16 cellular contexts compared by ENCODE assay signal in genomic region chr12:65308601-65309071, GRCh38. TPM values are rescaled to one million over a fixed set of nuclear protein-coding genes. Genes with fewer than 3 reads are reported as not detected.
DNase-seq lines count a peak whose midpoint lies in the region; ATAC-seq and TF ChIP-seq lines count a peak whose summit lies in the region.
"Had no signal": no experiment of that assay in that cellular context is flagged by ENCODE, and none has a peak within 500 bp of the region (broad histone marks: within the 10 kb centered on the region; RNA-seq: fewer than 3 reads in every experiment).

No MANE protein-coding gene starts in this region.

- no peak overlapping the region for H3K9ac ChIP-seq in BLaER1 treated with 17β-estradiol and CSF1 and Interleukin-3, amounts not matched to agents 10 nM and 100 nM
- peak overlapping the region; percentile 28 for H3K9ac ChIP-seq in Loucy (ENCODE audit: low read depth, low read length, poor library complexity, severe bottlenecking)

- DNase-seq in chondrocyte (ENCODE audit: low spot score): no peak
- no peak for DNase-seq in naive B cell
- DNase-seq in NCI-H1092 (lab: John Stamatoyannopoulos, UW): no peak
- DNase-seq in activated CD4-positive, alpha-beta T cell treated with anti-CD3 and anti-CD28 coated beads, Interleukin-2, amount 50 U/mL, for 1 hour: no peak
- no peak for DNase-seq in hippocampal formation (lab: John Stamatoyannopoulos, UW)
- DNase-seq: activated gamma-delta T cell; body of pancreas; endodermal cell; hypothalamus; left ventricle myocardium superior; NCI-H1930; stimulated activated naive CD8-positive, alpha-beta T cell treated with anti-CD3 and anti-CD28 coated beads, Interleukin-15, amount 100 ng/mL, for 72 hours; WERI-Rb-1 had no signal

- no peak overlapping the region for H2AFZ ChIP-seq in Loucy (ENCODE audit: low read length)

- H3K27me3 Mint-ChIP-seq in chondrocyte (ENCODE audit: low read depth) (no peaks in the 10 kb centered on the region), naive B cell (peaks cover 0 to 12% (median 11%) of the 10 kb centered on the region in 3 donors)

- no peak overlapping the region for H3K4me3 Mint-ChIP-seq in chondrocyte (ENCODE audit: unreplicated experiment)
- peak overlapping the region in 7 of 8 donors; percentile 20 to 82 (median 68) for H3K4me3 Mint-ChIP-seq in naive B cell
- H3K4me3 Mint-ChIP-seq: endodermal cell; stimulated activated naive CD8-positive, alpha-beta T cell treated with anti-CD3 and anti-CD28 coated beads, Interleukin-15, amount 100 ng/mL, for 72 hours had no signal

- no peak overlapping the region for H3K4me3 ChIP-seq in BLaER1 treated with 17β-estradiol and CSF1 and Interleukin-3, amounts not matched to agents 10 nM and 100 nM
- H3K4me3 ChIP-seq in Loucy (ENCODE audit: low read length, poor library complexity, severe bottlenecking): peak overlapping the region; percentile 31
- H3K4me3 ChIP-seq: body of pancreas had no signal

- H4K20me1 ChIP-seq in BLaER1 treated with 17β-estradiol and CSF1 and Interleukin-3, amounts not matched to agents 10 nM and 100 nM: no peaks in the 10 kb centered on the region
- H4K20me1 ChIP-seq in Loucy (ENCODE audit: insufficient read depth, low read length, poor library complexity, severe bottlenecking): peaks cover 39% of the 10 kb centered on the region

- peaks cover 3% of the 10 kb centered on the region; the same call in 1 of the 2 replicates for H3F3A ChIP-seq in Loucy (ENCODE audit: low read depth)

- H3K36me3 Mint-ChIP-seq in chondrocyte (ENCODE audit: low read depth) (peaks cover 5% of the 10 kb centered on the region), naive B cell (no peaks in the 10 kb centered on the region)

- H3K4me2 ChIP-seq in BLaER1 treated with 17β-estradiol and CSF1 and Interleukin-3, amounts not matched to agents 10 nM and 100 nM: peak overlapping the region; percentile 9 to 78 (median 37); a peak in 18 of 22 replicates
- peak overlapping the region; percentile 54 for H3K4me2 ChIP-seq in Loucy (ENCODE audit: low read depth, low read length, poor library complexity, severe bottlenecking)

- TF ChIP-seq CTCF in Loucy (conservative IDR thresholded peaks at IDR 0.05; ENCODE audit: low read length) (no peak), chondrocyte (IDR thresholded peaks at IDR 0.05) (no peak)

- ATAC-seq in naive B cell (ENCODE audit: low read depth in 2 of 2): no peak
- no peak for ATAC-seq in GM21360 (IDR thresholded peaks at IDR 0.05; ENCODE audit: unreplicated experiment)
- ATAC-seq: body of pancreas; left ventricle myocardium superior; stimulated activated naive CD8-positive, alpha-beta T cell treated with anti-CD3 and anti-CD28 coated beads, Interleukin-15, amount 100 ng/mL, for 72 hours had no signal

- H3K4me1 Mint-ChIP-seq in chondrocyte (ENCODE audit: low read depth) (peaks cover 46% of the 10 kb centered on the region), naive B cell (peaks cover 24 to 32% (median 26%) of the 10 kb centered on the region in 3 donors)
- H3K4me1 Mint-ChIP-seq: stimulated activated naive CD8-positive, alpha-beta T cell treated with anti-CD3 and anti-CD28 coated beads, Interleukin-15, amount 100 ng/mL, for 72 hours had no signal

- no peaks in the 10 kb centered on the region for H3K27me3 ChIP-seq in BLaER1 treated with 17β-estradiol and CSF1 and Interleukin-3, amounts not matched to agents 10 nM and 100 nM
- H3K27me3 ChIP-seq in Loucy (ENCODE audit: insufficient read depth, low read length, poor library complexity, severe bottlenecking): no peaks in the 10 kb centered on the region
- H3K27me3 ChIP-seq: body of pancreas had no signal

- H3K9me3 ChIP-seq in BLaER1 treated with 17β-estradiol and CSF1 and Interleukin-3, amounts not matched to agents 10 nM and 100 nM (replicated peaks in 1 of 11): no peaks in the 10 kb centered on the region
- no peaks in the 10 kb centered on the region for H3K9me3 ChIP-seq in Loucy (ENCODE audit: insufficient read depth, low read depth, low read length)
- H3K9me3 ChIP-seq: body of pancreas had no signal

- no peak overlapping the region for H3K27ac ChIP-seq in BLaER1 treated with 17β-estradiol and CSF1 and Interleukin-3, amounts not matched to agents 10 nM and 100 nM
- H3K27ac ChIP-seq: body of pancreas, WERI-Rb-1 had no signal

- H3K27ac Mint-ChIP-seq in chondrocyte (ENCODE audit: unreplicated experiment) (peak overlapping the region; percentile 60), naive B cell (peak overlapping the region in 2 of 6 donors; percentile 54 to 56)
- H3K27ac Mint-ChIP-seq: endodermal cell; stimulated activated naive CD8-positive, alpha-beta T cell treated with anti-CD3 and anti-CD28 coated beads, Interleukin-15, amount 100 ng/mL, for 72 hours had no signal

- peaks cover 17 to 27% (median 20%) of the 10 kb centered on the region in 10 experiments for H3K4me1 ChIP-seq in BLaER1 treated with 17β-estradiol and CSF1 and Interleukin-3, amounts not matched to agents 10 nM and 100 nM
- peaks cover 28% of the 10 kb centered on the region for H3K4me1 ChIP-seq in Loucy (ENCODE audit: insufficient read depth, low read length, poor library complexity, severe bottlenecking)
- H3K4me1 ChIP-seq: body of pancreas had no signal

- no peaks in the 10 kb centered on the region for H3K36me3 ChIP-seq in BLaER1 treated with 17β-estradiol and CSF1 and Interleukin-3, amounts not matched to agents 10 nM and 100 nM
- H3K36me3 ChIP-seq in Loucy (ENCODE audit: insufficient read depth, low read length): peaks cover 31% of the 10 kb centered on the region; the same call in 1 of the 2 replicates
- H3K36me3 ChIP-seq: WERI-Rb-1 had no signal

- peaks cover 65% of the 10 kb centered on the region for H3K79me2 ChIP-seq in Loucy (ENCODE audit: insufficient read depth, low read length)

- no peaks in the 10 kb centered on the region for H3K9me2 ChIP-seq in Loucy (replicated peaks; ENCODE audit: low read depth, low read length)

- H3K9me3 Mint-ChIP-seq in chondrocyte (ENCODE audit: low read depth) (no peaks in the 10 kb centered on the region), naive B cell (no peaks in the 10 kb centered on the region)
- H3K9me3 Mint-ChIP-seq: endodermal cell; stimulated activated naive CD8-positive, alpha-beta T cell treated with anti-CD3 and anti-CD28 coated beads, Interleukin-15, amount 100 ng/mL, for 72 hours had no signal

RNA-seq across cellular contexts. Expression of gene MSRB3, which starts 30.2 kb away (rescaled TPM):
- total RNA-seq in chondrocyte: 104 to 160 TPM (median 158 TPM) in 3 replicates
- polyA plus RNA-seq in naive B cell (ENCODE audit: low read depth in 6 of 6): 1 to 10 TPM in 1 of 6 donors, under 1 TPM in 4, not detected in 1; 0.23 to 1.2 (median 0.47) TPM
